In the genomic region with DNA sequence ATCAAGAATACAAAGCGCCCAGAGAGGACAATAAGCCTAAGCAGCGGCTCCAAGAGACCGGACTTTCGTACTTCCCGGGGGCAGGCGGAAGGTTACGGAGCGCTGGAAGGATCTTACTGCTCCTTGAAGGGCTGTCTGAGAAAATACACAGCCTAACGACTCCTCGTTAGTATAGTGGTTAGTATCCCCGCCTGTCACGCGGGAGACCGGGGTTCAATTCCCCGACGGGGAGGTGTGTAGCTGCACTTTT, we compare ENCODE assay signal across 8 cellular contexts. TPM values are rescaled to one million over a fixed set of nuclear protein-coding genes. Genes with fewer than 3 reads are reported as not detected.
A peak's percentile ranks its signal among the peaks of the same experiment; 100 is the strongest.
DNase-seq lines count a peak whose midpoint lies in the region; ATAC-seq, FAIRE-seq and TF ChIP-seq lines count a peak whose summit lies in the region.

No MANE protein-coding gene starts in this region.

- ATAC-seq in GM18508 (IDR thresholded peaks at IDR 0.05; ENCODE audit: insufficient read depth, unreplicated experiment) (peak; percentile 57), HG03045 (IDR thresholded peaks at IDR 0.05; ENCODE audit: unreplicated experiment) (peak; percentile 67)

- peak overlapping the region; percentile 74 to 92 for H3K4me3 ChIP-seq in kidney (ENCODE audit: low read length in 2 of 2)

- DNase-seq in A172 (ENCODE audit: low spot score) (peak; percentile 93), NCI-H2196 (lab: John Stamatoyannopoulos, UW; ENCODE audit: unreplicated experiment) (peak; percentile 87), cerebellar nuclear complex (lab: John Stamatoyannopoulos, UW) (peak; percentile 61 to 87), kidney (peak; percentile 95)
- DNase-seq in activated CD4-positive, CD25-positive, alpha-beta regulatory T cell treated with anti-CD3 and anti-CD28 coated beads, Interleukin-2, amount 50 U/mL, for 72 hours, result peak; percentile 88
- peak; percentile 92 for DNase-seq in stimulated activated CD4-positive, alpha-beta T cell treated with anti-CD3 and anti-CD28 coated beads, Interleukin-15, amount 100 ng/mL, for 24 hours

- H3K27ac ChIP-seq in kidney (ENCODE audit: low read depth in 2 of 2, low read length in 2 of 2), result peak overlapping the region; percentile 90 to 99

- H3K36me3 ChIP-seq in kidney (ENCODE audit: control insufficient read depth in 1 of 2, insufficient read depth in 2 of 2, low read length in 2 of 2), result no peaks in the 10 kb centered on the region

- no peak for TF ChIP-seq CTCF in kidney (IDR thresholded peaks at IDR 0.05; ENCODE audit: borderline replicate concordance, extremely low read depth, insufficient read depth)

- H3K9ac ChIP-seq in kidney (ENCODE audit: low read length in 2 of 2), result peak overlapping the region; percentile 76 to 81

- FAIRE-seq in kidney (lab: Jason Lieb, UNC), result peak; percentile 86

- H3K9me3 ChIP-seq in kidney (ENCODE audit: control insufficient read depth in 1 of 2, low read length in 2 of 2), result no peaks in the 10 kb centered on the region

- intact Hi-C loops in kidney (cut with DNase I), result no loop called here

- peaks cover 6 to 13% of the 10 kb centered on the region in 2 donors for H3K4me1 ChIP-seq in kidney (ENCODE audit: control insufficient read depth in 1 of 2, insufficient read depth in 1 of 2, low read depth in 1 of 2, low read length in 2 of 2)

RNA-seq across cellular contexts. Expression of gene TMPO, which starts 12.1 kb away (rescaled TPM):
- 235 and 265 TPM in 2 replicates for total RNA-seq in A172 (2014; rRNA removed; shearing (Covaris generic))
- total RNA-seq in kidney, result 55.5 TPM
- 13.9 TPM for polyA plus RNA-seq in kidney (ENCODE audit: insufficient read depth, low read depth, low replicate concordance)

Comparison
In these comparisons a context has a peak if more than half of its experiments do, and no peak if none do; other contexts are left out.
1. Peak in every context shown above with its lines: DNase-seq, ATAC-seq, H3K4me3 ChIP-seq and H3K27ac ChIP-seq.